Comparison of ENCODE assay signal across 37 cellular contexts in genomic region chr15:23801881-23802280, GRCh38.
"Had no signal": no experiment of that assay in that cellular context is flagged by ENCODE, and none has a peak within 500 bp of the region (broad histone marks: within the 10 kb centered on the region; RNA-seq: fewer than 3 reads in every experiment).

No MANE protein-coding gene starts in this region.

- H3K36me3 ChIP-seq: adrenal gland, ascending aorta, breast epithelium, cardiac muscle cell, esophagus muscularis mucosa, gastrocnemius medialis, WERI-Rb-1 had no signal

- H3K27ac ChIP-seq: adrenal gland, ascending aorta, breast epithelium, cardiac muscle cell, coronary artery, dorsolateral prefrontal cortex, esophagus muscularis mucosa, foreskin keratinocyte, gastrocnemius medialis, WERI-Rb-1 had no signal

- H3K4me3 ChIP-seq: adrenal gland, ascending aorta, breast epithelium, cardiac muscle cell, coronary artery, dorsolateral prefrontal cortex, esophagus muscularis mucosa, gastrocnemius medialis had no signal

- H3K4me3 Mint-ChIP-seq: activated B cell treated with CpG ODN at 0.5 μM for 24 hours; activated CD4-positive, alpha-beta memory T cell treated with anti-CD3 and anti-CD28 coated beads for 36 hours; activated CD8-positive, alpha-beta memory T cell treated with anti-CD3 and anti-CD28 coated beads, Interleukin-2, amount 10 ng/mL, durations not matched to agents 7 days and 5 days; activated CD8-positive, alpha-beta T cell treated with anti-CD3 and anti-CD28 coated beads, Interleukin-2, amount 10 ng/mL, durations not matched to agents 7 days and 5 days; activated naive CD4-positive, alpha-beta T cell treated with anti-CD3 and anti-CD28 coated beads for 36 hours; activated naive CD4-positive, alpha-beta T cell treated with anti-CD3 and anti-CD28 coated beads, Interleukin-2, amount 50 U/mL, for 24 hours; activated naive CD8-positive, alpha-beta T cell treated with anti-CD3 and anti-CD28 coated beads for 36 hours; activated naive CD8-positive, alpha-beta T cell treated with anti-CD3 and anti-CD28 coated beads, Interleukin-2, amount 50 U/mL, for 24 hours; activated T-helper 1 cell treated with anti-CD3 and anti-CD28 coated beads, Interleukin-12 subunit alpha, Interleukin-12 subunit beta, Interleukin-2, Interleukin-4 antibody, amounts not matched to agents 30 ng/mL and 10 ng/mL and 1 ng/mL, durations not matched to agents 14 hours and 24 hours and 36 hours; brain; dendritic cell treated with granulocyte-macrophage colony-stimulating factor and Interleukin-4, amounts not matched to agents 40 ng/mL and 50 ng/mL, for 4 days; T-helper 17 cell; T-helper 2 cell treated with Interferon-gamma antibody and Interleukin-4, amounts not matched to agents 5 μg/mL and 100 μg/mL, for 36 hours had no signal

- H3K27ac Mint-ChIP-seq: activated B cell treated with CpG ODN at 0.5 μM for 24 hours; activated CD4-positive, alpha-beta memory T cell treated with anti-CD3 and anti-CD28 coated beads for 36 hours; activated CD8-positive, alpha-beta memory T cell treated with anti-CD3 and anti-CD28 coated beads, Interleukin-2, amount 10 ng/mL, durations not matched to agents 7 days and 5 days; activated CD8-positive, alpha-beta T cell treated with anti-CD3 and anti-CD28 coated beads, Interleukin-2, amount 10 ng/mL, durations not matched to agents 7 days and 5 days; activated naive CD4-positive, alpha-beta T cell treated with anti-CD3 and anti-CD28 coated beads for 36 hours; activated naive CD4-positive, alpha-beta T cell treated with anti-CD3 and anti-CD28 coated beads, Interleukin-2, amount 50 U/mL, for 24 hours; activated naive CD8-positive, alpha-beta T cell treated with anti-CD3 and anti-CD28 coated beads for 36 hours; activated naive CD8-positive, alpha-beta T cell treated with anti-CD3 and anti-CD28 coated beads, Interleukin-2, amount 50 U/mL, for 24 hours; activated T-helper 1 cell treated with anti-CD3 and anti-CD28 coated beads, Interleukin-12 subunit alpha, Interleukin-12 subunit beta, Interleukin-2, Interleukin-4 antibody, amounts not matched to agents 30 ng/mL and 10 ng/mL and 1 ng/mL, durations not matched to agents 14 hours and 24 hours and 36 hours; activated T-helper 2 cell treated with anti-CD3 and anti-CD28 coated beads, Interferon-gamma antibody, Interleukin-2, Interleukin-4, amounts not matched to agents 10 μg/mL and 5 μg/mL and 100 μg/mL, durations not matched to agents 14 hours and 24 hours and 36 hours; dendritic cell treated with granulocyte-macrophage colony-stimulating factor and Interleukin-4, amounts not matched to agents 40 ng/mL and 50 ng/mL, for 4 days; T-helper 17 cell; T-helper 2 cell treated with Interferon-gamma antibody and Interleukin-4, amounts not matched to agents 5 μg/mL and 100 μg/mL, for 36 hours had no signal

- H3K4me1 ChIP-seq: adrenal gland, ascending aorta, breast epithelium, esophagus muscularis mucosa, foreskin keratinocyte, gastrocnemius medialis had no signal

- H3K4me1 Mint-ChIP-seq: activated B cell treated with CpG ODN at 0.5 μM for 24 hours; activated CD8-positive, alpha-beta memory T cell treated with anti-CD3 and anti-CD28 coated beads, Interleukin-2, amount 10 ng/mL, durations not matched to agents 7 days and 5 days; activated naive CD4-positive, alpha-beta T cell treated with anti-CD3 and anti-CD28 coated beads, Interleukin-2, amount 50 U/mL, for 24 hours; activated naive CD8-positive, alpha-beta T cell treated with anti-CD3 and anti-CD28 coated beads for 36 hours; activated naive CD8-positive, alpha-beta T cell treated with anti-CD3 and anti-CD28 coated beads, Interleukin-2, amount 50 U/mL, for 24 hours; T-helper 17 cell had no signal

- H3K27me3 Mint-ChIP-seq: activated B cell treated with CpG ODN at 0.5 μM for 24 hours; activated CD4-positive, alpha-beta memory T cell treated with anti-CD3 and anti-CD28 coated beads for 36 hours; activated CD8-positive, alpha-beta memory T cell treated with anti-CD3 and anti-CD28 coated beads, Interleukin-2, amount 10 ng/mL, durations not matched to agents 7 days and 5 days; activated naive CD4-positive, alpha-beta T cell treated with anti-CD3 and anti-CD28 coated beads, Interleukin-2, amount 50 U/mL, for 24 hours; activated naive CD8-positive, alpha-beta T cell treated with anti-CD3 and anti-CD28 coated beads for 36 hours; activated naive CD8-positive, alpha-beta T cell treated with anti-CD3 and anti-CD28 coated beads, Interleukin-2, amount 50 U/mL, for 24 hours; brain; dendritic cell treated with granulocyte-macrophage colony-stimulating factor and Interleukin-4, amounts not matched to agents 40 ng/mL and 50 ng/mL, for 4 days; T-helper 17 cell had no signal

- H3K27me3 ChIP-seq: adrenal gland, ascending aorta, breast epithelium, cardiac muscle cell, foreskin keratinocyte, gastrocnemius medialis had no signal

- H3K36me3 Mint-ChIP-seq: activated CD4-positive, alpha-beta memory T cell treated with anti-CD3 and anti-CD28 coated beads for 36 hours; activated CD8-positive, alpha-beta memory T cell treated with anti-CD3 and anti-CD28 coated beads, Interleukin-2, amount 10 ng/mL, durations not matched to agents 7 days and 5 days; activated naive CD4-positive, alpha-beta T cell treated with anti-CD3 and anti-CD28 coated beads, Interleukin-2, amount 50 U/mL, for 24 hours; activated naive CD8-positive, alpha-beta T cell treated with anti-CD3 and anti-CD28 coated beads for 36 hours had no signal

- H3K9me3 ChIP-seq: adrenal gland, ascending aorta, breast epithelium, gastrocnemius medialis had no signal

- ATAC-seq: activated CD4-positive, CD25-positive, alpha-beta regulatory T cell treated with anti-CD3 and anti-CD28 coated beads, Interleukin-2, amount 50 U/mL, for 24 hours; activated CD8-positive, alpha-beta memory T cell treated with anti-CD3 and anti-CD28 coated beads, Interleukin-2, amount 10 ng/mL, durations not matched to agents 7 days and 5 days; activated CD8-positive, alpha-beta T cell treated with anti-CD3 and anti-CD28 coated beads, Interleukin-2, amount 10 ng/mL, durations not matched to agents 7 days and 5 days; activated naive CD8-positive, alpha-beta T cell treated with anti-CD3 and anti-CD28 coated beads, Interleukin-2, amount 50 U/mL, for 24 hours; foreskin keratinocyte; gastrocnemius medialis; T-helper 17 cell had no signal

- H3K9me3 Mint-ChIP-seq: activated naive CD8-positive, alpha-beta T cell treated with anti-CD3 and anti-CD28 coated beads for 36 hours had no signal

- DNase-seq: activated B cell treated with CpG ODN at 0.5 μM for 24 hours; activated CD4-positive, alpha-beta memory T cell treated with anti-CD3 and anti-CD28 coated beads for 36 hours; activated CD4-positive, alpha-beta T cell treated with anti-CD3 and anti-CD28 coated beads for 48 hours; activated CD8-positive, alpha-beta memory T cell treated with anti-CD3 and anti-CD28 coated beads, Interleukin-2, amount 10 ng/mL, durations not matched to agents 7 days and 5 days; activated CD8-positive, alpha-beta memory T cell treated with anti-CD3 and anti-CD28 coated beads, Interleukin-2, amount 50 U/mL, for 4 hours; activated CD8-positive, alpha-beta T cell treated with anti-CD3 and anti-CD28 coated beads, Interleukin-2, amount 10 ng/mL, durations not matched to agents 7 days and 5 days; activated effector memory CD4-positive, alpha-beta T cell treated with anti-CD3 and anti-CD28 coated beads, Interleukin-2, amount 50 U/mL, for 16 hours; activated naive CD4-positive, alpha-beta T cell treated with anti-CD3 and anti-CD28 coated beads for 36 hours; activated naive CD8-positive, alpha-beta T cell treated with anti-CD3 and anti-CD28 coated beads for 36 hours; activated naive CD8-positive, alpha-beta T cell treated with anti-CD3 and anti-CD28 coated beads, Interleukin-2, amount 50 U/mL, for 24 hours; activated T-cell treated with anti-CD3 and anti-CD28 coated beads, Interleukin-2, amount 50 U/mL, for 1 hour; activated T-cell treated with anti-CD3 and anti-CD28 coated beads, Interleukin-2, amount 50 U/mL, for 48 hours; adrenal gland; central memory CD4-positive, alpha-beta T cell; cerebellar nuclear complex; dorsolateral prefrontal cortex; effector memory CD4-positive, alpha-beta T cell; erythroblast; foreskin keratinocyte; gastrocnemius medialis; glutamatergic neuron; T-helper 1 cell; T-helper 17 cell; T1000; WERI-Rb-1 had no signal
